Comparison of ENCODE assay signal across 27 cellular contexts in genomic region chr9:87123830-87124229, GRCh38.
DNase-seq lines count a peak whose midpoint lies in the region; ATAC-seq, FAIRE-seq and TF ChIP-seq lines count a peak whose summit lies in the region.
"Had no signal": no experiment of that assay in that cellular context is flagged by ENCODE, and none has a peak within 500 bp of the region (broad histone marks: within the 10 kb centered on the region; RNA-seq: fewer than 3 reads in every experiment).

No MANE protein-coding gene starts in this region.

- CTCF ChIA-PET in SK-N-SH (lab: Yijun Ruan, JAX), result interaction anchor here (1.0 kb wide), 1 partner anchor 176 kb away, joined by 3 read pairs; no protein-coding TSS in a partner anchor
- CTCF ChIA-PET in HepG2 (lab: Yijun Ruan, JAX; ENCODE audit: low intra/inter-chr PET ratio, low total read pairs), result no interaction called here

- no peaks in the 10 kb centered on the region for H4K20me1 ChIP-seq in SK-N-SH (ENCODE audit: insufficient read depth)
- H4K20me1 ChIP-seq in smooth muscle cell (ENCODE audit: low read depth), result no peaks in the 10 kb centered on the region
- H4K20me1 ChIP-seq in HepG2 (ENCODE audit: insufficient read depth, low read length), result no peaks in the 10 kb centered on the region

- H2BK15ac ChIP-seq in mesenchymal stem cell (ENCODE audit: low read depth, poor library complexity, severe bottlenecking), result no peak overlapping the region

- H3K79me1 ChIP-seq in mesenchymal stem cell (replicated peaks; ENCODE audit: low read length, poor library complexity, severe bottlenecking), result no peaks in the 10 kb centered on the region

- FAIRE-seq in HepG2 (lab: Jason Lieb, UNC), result no peak
- FAIRE-seq: G401.6, GM12892, HTR-8/SVneo had no signal

- no peaks in the 10 kb centered on the region for H3K27me3 ChIP-seq in SK-N-SH (ENCODE audit: insufficient read depth)
- no peaks in the 10 kb centered on the region for H3K27me3 ChIP-seq in mesenchymal stem cell (ENCODE audit: control insufficient read depth in 1 of 2, insufficient read depth in 1 of 2, low read length in 2 of 2)
- H3K27me3 ChIP-seq in smooth muscle cell (ENCODE audit: low read depth), result no peaks in the 10 kb centered on the region
- no peaks in the 10 kb centered on the region; a peak in 1 of 5 replicates for H3K27me3 ChIP-seq in HepG2 (ENCODE audit: control insufficient read depth in 1 of 2, insufficient read depth in 2 of 2, low read length in 2 of 2)
- H3K27me3 ChIP-seq: MG63 had no signal

- H2BK120ac ChIP-seq in mesenchymal stem cell (ENCODE audit: low read depth, low read length), result no peak overlapping the region

- H3K9ac ChIP-seq in SK-N-SH (peak overlapping the region; percentile 27; the same call in 1 of the 2 replicates), mesenchymal stem cell (ENCODE audit: low read length) (peak overlapping the region; percentile 75), smooth muscle cell (ENCODE audit: low read depth) (no peak overlapping the region), HepG2 (ENCODE audit: insufficient read depth, low read depth, low read length) (no peak overlapping the region)

- TF ChIP-seq EP300 in SK-N-SH (IDR thresholded peaks at IDR 0.05; ENCODE audit: borderline replicate concordance in 1 of 2, low read depth in 1 of 2, low read length in 1 of 2), result no peak
- TF ChIP-seq EP300 in HepG2 (IDR thresholded peaks at IDR 0.05; ENCODE audit: low read depth in 2 of 2, low read length in 2 of 2), result no peak
- no peak for TF ChIP-seq EP300 in HepG2 (CRISPR knock-in tag; IDR thresholded peaks at IDR 0.05; ENCODE audit: borderline replicate concordance)

- no peak overlapping the region for H3K23ac ChIP-seq in mesenchymal stem cell (ENCODE audit: low read length in 2 of 2)

- H3F3A ChIP-seq in SK-N-SH (replicated peaks; ENCODE audit: insufficient read depth) (peaks cover 37% of the 10 kb centered on the region), smooth muscle cell (ENCODE audit: low read depth) (peaks cover 4% of the 10 kb centered on the region)

- peak overlapping the region; percentile 43 to 52 for H3K18ac ChIP-seq in mesenchymal stem cell (ENCODE audit: low read depth in 1 of 2, low read length in 2 of 2)

- H4K8ac ChIP-seq in mesenchymal stem cell (ENCODE audit: low read length), result no peak overlapping the region

- H2AK5ac ChIP-seq in mesenchymal stem cell (ENCODE audit: low read length, severe bottlenecking), result no peak overlapping the region

- BruUV-seq in HepG2 (replicated peaks; lab: Mats Ljungman, UMichigan), result no TSS peak

- DNase-seq in SK-N-SH (no peak), mesenchymal stem cell (no peak), smooth muscle cell (lab: John Stamatoyannopoulos, UW; ENCODE audit: unreplicated experiment) (no peak), EL (no peak), T1000 (lab: John Stamatoyannopoulos, UW) (no peak), HepG2 (ENCODE audit: low spot score) (no peak)
- DNase-seq: C1 segment of cervical spinal cord; CD8-positive, alpha-beta T cell; DMS153; GOT3; HCEC 1CT; Karpas-422; MG63; NCI-H1417; NCI-H1694 treated with DMSO at 0.1 percent for 48 hours; NCI-H2081 treated with DMSO at 0.1 percent for 48 hours; NCI-H446; NCI-H526; OCI-M1; SHP77 had no signal

- no peaks in the 10 kb centered on the region for H3K9me3 ChIP-seq in SK-N-SH
- H3K9me3 ChIP-seq in mesenchymal stem cell (ENCODE audit: control insufficient read depth, low read length), result no peaks in the 10 kb centered on the region
- H3K9me3 ChIP-seq in smooth muscle cell (replicated peaks; ENCODE audit: low read depth), result no peaks in the 10 kb centered on the region
- no peaks in the 10 kb centered on the region for H3K9me3 ChIP-seq in HepG2 (ENCODE audit: low read length)
- H3K9me3 ChIP-seq: MG63 had no signal

- TF ChIP-seq CTCF in SK-N-SH (IDR thresholded peaks at IDR 0.05), result no peak
- no peak for TF ChIP-seq CTCF in VCaP (conservative IDR thresholded peaks at IDR 0.05)
- no peak for TF ChIP-seq CTCF in smooth muscle cell (IDR thresholded peaks at IDR 0.05; ENCODE audit: borderline replicate concordance, insufficient read depth, poor library complexity, severe bottlenecking)
- TF ChIP-seq CTCF in HepG2 (CRISPR knock-in tag; IDR thresholded peaks at IDR 0.05), result no peak

- H2BK12ac ChIP-seq in mesenchymal stem cell (ENCODE audit: low read length in 2 of 2), result no peak overlapping the region

- H3K4me1 ChIP-seq in SK-N-SH (ENCODE audit: control insufficient read depth in 1 of 2, insufficient read depth in 2 of 2, low read depth in 1 of 2, low read length in 1 of 2) (peaks cover 14 to 36% of the 10 kb centered on the region in 2 experiments), mesenchymal stem cell (ENCODE audit: control insufficient read depth, insufficient read depth, low read depth, low read length) (no peaks in the 10 kb centered on the region), smooth muscle cell (ENCODE audit: low read depth) (peaks cover 8% of the 10 kb centered on the region), HepG2 (ENCODE audit: insufficient read depth, low read length) (no peaks in the 10 kb centered on the region; the same call in 1 of the 2 replicates)

- no peak overlapping the region for H3K4ac ChIP-seq in mesenchymal stem cell (ENCODE audit: low read depth in 1 of 2, low read length in 2 of 2)

- TF ChIP-seq RAD21 in SK-N-SH (IDR thresholded peaks at IDR 0.05; ENCODE audit: low read length) (no peak), HepG2 (CRISPR knock-in tag; IDR thresholded peaks at IDR 0.05) (no peak)

- WGBS in SK-N-SH (ENCODE audit: low lambda C conversion rate), result 80% methylated on average over 3 of the region's 3 CpGs
- WGBS in mesenchymal stem cell, result 74% methylated on average over 3 of the region's 3 CpGs
- WGBS in smooth muscle cell (ENCODE audit: low lambda C conversion rate), result 87% methylated on average over 3 of the region's 3 CpGs
- WGBS in HepG2 (ENCODE audit: low lambda C conversion rate), result 17% methylated on average over 3 of the region's 3 CpGs

- TF ChIP-seq POLR2A in HepG2 (IDR thresholded peaks at IDR 0.05; ENCODE audit: insufficient read depth in 1 of 2, low read depth in 2 of 2, low read length in 2 of 2), result no peak

- H3K79me2 ChIP-seq in SK-N-SH (ENCODE audit: insufficient read depth) (no peaks in the 10 kb centered on the region), smooth muscle cell (ENCODE audit: low read depth) (no peaks in the 10 kb centered on the region), HepG2 (ENCODE audit: insufficient read depth, low read length) (no peaks in the 10 kb centered on the region)

- peak overlapping the region; percentile 4; the same call in 1 of the 2 replicates for H2AFZ ChIP-seq in SK-N-SH (ENCODE audit: low read depth)
- no peak overlapping the region for H2AFZ ChIP-seq in mesenchymal stem cell (ENCODE audit: low read depth, low read length)
- H2AFZ ChIP-seq in smooth muscle cell (ENCODE audit: low read depth), result peak overlapping the region; percentile 0
- H2AFZ ChIP-seq in HepG2 (ENCODE audit: low read length), result no peak overlapping the region

- no peak overlapping the region for H4K91ac ChIP-seq in mesenchymal stem cell (ENCODE audit: low read length)

- ATAC-seq in SK-N-SH treated with all-trans-retinoic acid at 6 μM for 48 hours (no peak), HepG2 (no peak)
- ATAC-seq: CD8-positive, alpha-beta T cell had no signal

- no peaks in the 10 kb centered on the region for H3K36me3 ChIP-seq in SK-N-SH (replicated peaks in 1 of 2; ENCODE audit: control insufficient read depth in 1 of 2, insufficient read depth in 2 of 2, low read length in 1 of 2)
- H3K36me3 ChIP-seq in mesenchymal stem cell (ENCODE audit: control insufficient read depth in 1 of 2, insufficient read depth in 2 of 2, low read depth in 1 of 2, low read length in 2 of 2), result no peaks in the 10 kb centered on the region
- H3K36me3 ChIP-seq in smooth muscle cell (ENCODE audit: low read depth), result no peaks in the 10 kb centered on the region
- no peaks in the 10 kb centered on the region for H3K36me3 ChIP-seq in HepG2 (replicated peaks in 1 of 2; ENCODE audit: control insufficient read depth in 1 of 2, insufficient read depth in 2 of 2, low read length in 2 of 2)
- H3K36me3 ChIP-seq: MG63 had no signal

- no peak overlapping the region for H2BK5ac ChIP-seq in mesenchymal stem cell (ENCODE audit: low read depth, low read length, poor library complexity, severe bottlenecking)

- H3K14ac ChIP-seq in mesenchymal stem cell (ENCODE audit: low read length in 2 of 2), result no peak overlapping the region

- peak overlapping the region; percentile 83 to 91 for H3K27ac ChIP-seq in SK-N-SH (ENCODE audit: low read depth in 2 of 2, low read length in 1 of 2)
- peak overlapping the region; percentile 17; the same call in 1 of the 2 replicates for H3K27ac ChIP-seq in VCaP
- no peak overlapping the region for H3K27ac ChIP-seq in mesenchymal stem cell (ENCODE audit: low read length, poor library complexity, severe bottlenecking)
- H3K27ac ChIP-seq in smooth muscle cell (ENCODE audit: low read depth), result peak overlapping the region; percentile 77
- no peak overlapping the region for H3K27ac ChIP-seq in HepG2 (ENCODE audit: extremely low read length, insufficient read depth, low read length)
- H3K27ac ChIP-seq: 22Rv1, SK-N-MC had no signal

- POLR2A ChIA-PET in SK-N-SH (lab: Yijun Ruan, JAX), result interaction anchor here (0.6 kb wide), 1 partner anchor 337 kb away, joined by 3 read pairs; no protein-coding TSS in a partner anchor
- POLR2A ChIA-PET in HepG2 (lab: Yijun Ruan, JAX), result no interaction called here

- in situ Hi-C loops in HepG2 (cut with HindIII; ENCODE audit: extremely low pct_ligation_motif_present, low pct_unique_long_range_greater_than_20kb), result no loop called here

- no peak overlapping the region; a peak in 1 of 4 replicates for H3K4me3 ChIP-seq in SK-N-SH (ENCODE audit: low read depth in 2 of 2, low read length in 1 of 2)
- H3K4me3 ChIP-seq in mesenchymal stem cell (ENCODE audit: insufficient read depth in 1 of 2, low read depth in 1 of 2, low read length in 2 of 2), result no peak overlapping the region
- H3K4me3 ChIP-seq in smooth muscle cell, result no peak overlapping the region
- no peak overlapping the region for H3K4me3 ChIP-seq in HepG2 (replicated peaks in 1 of 3; ENCODE audit: insufficient read depth in 1 of 3, low read depth in 2 of 3, low read length in 3 of 3)
- H3K4me3 ChIP-seq: MG63, SK-N-MC had no signal

- intact Hi-C loops in HepG2 (cut with micrococcal nuclease; ENCODE audit: unreplicated experiment), result no loop called here

- peak overlapping the region; percentile 76; the same call in 1 of the 2 replicates for H3K4me2 ChIP-seq in SK-N-SH
- H3K4me2 ChIP-seq in mesenchymal stem cell (ENCODE audit: low read length, poor library complexity, severe bottlenecking), result no peak overlapping the region
- peak overlapping the region; percentile 66 for H3K4me2 ChIP-seq in smooth muscle cell
- H3K4me2 ChIP-seq in HepG2 (ENCODE audit: low read depth, low read length), result no peak overlapping the region

- H3K9me2 ChIP-seq in SK-N-SH, result no peaks in the 10 kb centered on the region

TF ChIP-seq in SK-N-SH treated with all-trans-retinoic acid at 6 μM for 48 hours, 23 proteins besides CTCF, POLR2A, EP300 and RAD21 (continues in another document):
- TF ChIP-seq RARB (CRISPR knock-in tag; IDR thresholded peaks at IDR 0.05), result no peak

TF ChIP-seq in HepG2, 621 proteins besides CTCF, POLR2A, EP300 and RAD21:
- no peak for TF ChIP-seq IRX3 (CRISPR knock-in tag; IDR thresholded peaks at IDR 0.05; ENCODE audit: borderline replicate concordance, low read depth)
- no peak for TF ChIP-seq THYN1 (CRISPR knock-in tag; IDR thresholded peaks at IDR 0.05; ENCODE audit: borderline replicate concordance, low read depth)
- TF ChIP-seq HNRNPL (IDR thresholded peaks at IDR 0.05; ENCODE audit: low read depth, low read length), result no peak
- TF ChIP-seq ZNF263 (CRISPR knock-in tag; IDR thresholded peaks at IDR 0.05), result no peak
TF ChIP-seq in HepG2: peak in this region for 0.

Comparison
In these comparisons a context has a peak if more than half of its experiments do, and no peak if none do; other contexts are left out.
1. H2AFZ ChIP-seq: peak in SK-N-SH (single experiment) and smooth muscle cell (single experiment); none in mesenchymal stem cell (single experiment) and HepG2 (single experiment).
2. H3K27ac ChIP-seq: peak in SK-N-SH (2 of 2), VCaP (single experiment) and smooth muscle cell (single experiment); none in mesenchymal stem cell (single experiment) and HepG2 (single experiment).
3. H3K4me2 ChIP-seq: peak in SK-N-SH (single experiment) and smooth muscle cell (single experiment); none in mesenchymal stem cell (single experiment) and HepG2 (single experiment).
4. H3K9ac ChIP-seq: peak in SK-N-SH (single experiment) and mesenchymal stem cell (single experiment); none in smooth muscle cell (single experiment) and HepG2 (single experiment).